In the genomic region with DNA sequence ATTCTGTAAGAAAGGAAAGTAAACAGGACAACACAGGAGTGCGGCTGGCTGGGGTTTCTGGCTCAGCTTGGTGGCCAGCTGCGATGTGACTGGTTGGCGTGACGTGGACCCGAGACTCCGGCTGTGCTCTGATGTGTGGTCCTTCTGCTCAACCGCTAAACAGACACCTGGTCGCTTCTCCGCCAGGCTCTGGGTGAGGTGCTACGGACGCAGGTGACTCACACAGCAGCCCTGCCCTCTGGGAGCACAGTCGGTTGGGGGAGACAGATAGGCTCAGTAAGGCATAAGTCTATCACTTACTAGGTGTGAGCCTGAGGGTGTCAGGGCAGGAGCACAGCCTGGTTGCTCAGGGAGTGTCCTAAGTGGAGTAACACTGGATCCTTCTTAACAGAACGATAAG, we compare ENCODE assay signal across 24 cellular contexts.
"Had no signal": no experiment of that assay in that cellular context is flagged by ENCODE, and none has a peak within 500 bp of the region (broad histone marks: within the 10 kb centered on the region; RNA-seq: fewer than 3 reads in every experiment).

No MANE protein-coding gene starts in this region.

- H3K4me3 ChIP-seq: left ventricle myocardium inferior, sigmoid colon, smooth muscle cell, transverse colon, uterus had no signal

- H3K27me3 ChIP-seq: brain microvascular endothelial cell, sigmoid colon, transverse colon, uterus had no signal

- ATAC-seq: activated CD4-positive, alpha-beta T cell treated with anti-CD3 and anti-CD28 coated beads for 36 hours; esophagus mucosa; stimulated activated naive B cell treated with anti-CD40 and anti-IgM and Interleukin-4, amounts not matched to agents 10 μg/mL and 1 μg/mL and 100 μg/mL, for 72 hours had no signal

- H3K4me2 ChIP-seq: smooth muscle cell had no signal

- H3K27me3 Mint-ChIP-seq: activated B cell treated with CpG ODN at 0.5 μM for 24 hours; activated CD4-positive, alpha-beta T cell treated with anti-CD3 and anti-CD28 coated beads for 36 hours; activated naive CD4-positive, alpha-beta T cell treated with anti-CD3 and anti-CD28 coated beads, Interleukin-2, amount 50 U/mL, for 24 hours; stimulated activated naive B cell treated with anti-CD40 and anti-IgM and Interleukin-4, amounts not matched to agents 10 μg/mL and 1 μg/mL and 100 μg/mL, for 72 hours had no signal

- H3K4me1 Mint-ChIP-seq: activated B cell treated with CpG ODN at 0.5 μM for 24 hours had no signal

- H3K9me3 ChIP-seq: left ventricle myocardium inferior, sigmoid colon, transverse colon, uterus had no signal

- H3K36me3 ChIP-seq: brain microvascular endothelial cell, transverse colon, uterus had no signal

- H3K4me1 ChIP-seq: uterus had no signal

- H3K27ac Mint-ChIP-seq: activated B cell treated with CpG ODN at 0.5 μM for 24 hours; activated CD4-positive, alpha-beta T cell treated with anti-CD3 and anti-CD28 coated beads for 36 hours; activated naive CD4-positive, alpha-beta T cell treated with anti-CD3 and anti-CD28 coated beads, Interleukin-2, amount 50 U/mL, for 24 hours; stimulated activated naive B cell treated with anti-CD40 and anti-IgM and Interleukin-4, amounts not matched to agents 10 μg/mL and 1 μg/mL and 100 μg/mL, for 72 hours had no signal

- H3K4me3 Mint-ChIP-seq: activated B cell treated with CpG ODN at 0.5 μM for 24 hours; activated CD4-positive, alpha-beta T cell treated with anti-CD3 and anti-CD28 coated beads for 36 hours; activated naive CD4-positive, alpha-beta T cell treated with anti-CD3 and anti-CD28 coated beads, Interleukin-2, amount 50 U/mL, for 24 hours; stimulated activated naive B cell treated with anti-CD40 and anti-IgM and Interleukin-4, amounts not matched to agents 10 μg/mL and 1 μg/mL and 100 μg/mL, for 72 hours had no signal

- DNase-seq: activated B cell treated with CpG ODN at 0.5 μM for 24 hours; activated CD4-positive, alpha-beta T cell treated with anti-CD3 and anti-CD28 coated beads for 36 hours; activated CD4-positive, alpha-beta T cell treated with anti-CD3 and anti-CD28 coated beads, Interleukin-2, amount 50 U/mL, for 4 hours; activated gamma-delta T cell; aorta; brain microvascular endothelial cell; caudate nucleus; dermis blood vessel endothelial cell; effector memory CD4-positive, alpha-beta T cell; foreskin melanocyte; glutamatergic neuron; hippocampal formation; left ventricle myocardium inferior; midbrain; occipital lobe; sigmoid colon; stimulated activated CD4-positive, alpha-beta T cell treated with anti-CD3 and anti-CD28 coated beads, Interleukin-15, amount 100 ng/mL, for 24 hours; stimulated activated naive B cell treated with anti-CD40 and anti-IgM and Interleukin-4, amounts not matched to agents 10 μg/mL and 1 μg/mL and 100 μg/mL, for 72 hours; T-helper 9 cell; transverse colon; uterus had no signal

- H3K9me3 Mint-ChIP-seq: activated B cell treated with CpG ODN at 0.5 μM for 24 hours; activated naive CD4-positive, alpha-beta T cell treated with anti-CD3 and anti-CD28 coated beads, Interleukin-2, amount 50 U/mL, for 24 hours; stimulated activated naive B cell treated with anti-CD40 and anti-IgM and Interleukin-4, amounts not matched to agents 10 μg/mL and 1 μg/mL and 100 μg/mL, for 72 hours had no signal

- H3K27ac ChIP-seq: brain microvascular endothelial cell, left ventricle myocardium inferior, sigmoid colon, transverse colon, uterus had no signal
